16 cellular contexts compared by ENCODE assay signal in the genomic region with DNA sequence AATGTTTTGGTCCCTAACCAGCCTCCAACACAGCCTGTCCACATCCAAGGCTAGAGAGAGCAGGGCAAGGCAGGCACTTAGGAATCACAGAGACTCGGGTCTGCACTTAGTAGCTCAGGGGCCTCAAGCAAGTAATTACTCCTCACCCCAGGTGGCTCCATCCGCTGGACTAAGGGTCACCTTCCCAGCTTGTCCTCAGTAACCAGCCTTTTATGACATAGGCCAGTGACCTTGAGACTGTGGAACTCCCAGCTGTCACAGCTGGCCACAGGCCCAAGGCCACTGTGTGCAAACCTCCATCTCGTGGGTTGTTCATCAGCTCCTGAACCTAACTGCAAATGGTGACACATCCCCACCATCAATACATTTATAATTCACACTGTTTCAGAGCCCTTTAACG.
DNase-seq lines count a peak whose midpoint lies in the region; ATAC-seq, FAIRE-seq and TF ChIP-seq lines count a peak whose summit lies in the region.
"Had no signal": no experiment of that assay in that cellular context is flagged by ENCODE, and none has a peak within 500 bp of the region (broad histone marks: within the 10 kb centered on the region; RNA-seq: fewer than 3 reads in every experiment).

No MANE protein-coding gene starts in this region.

- no peak for TF ChIP-seq CTCF in HepG2 (CRISPR knock-in tag; IDR thresholded peaks at IDR 0.05)
- no peak for TF ChIP-seq CTCF in psoas muscle (IDR thresholded peaks at IDR 0.05)

- DNase-seq in GM12892 (ENCODE audit: insufficient read length) (no peak), HuH-7.5 (ENCODE audit: low spot score) (peak; percentile 43), HepG2 (ENCODE audit: low spot score) (peak; percentile 14), small intestine (peak; percentile 59), NCI-H1694 treated with DMSO at 0.1 percent for 48 hours (lab: John Stamatoyannopoulos, UW) (no peak), psoas muscle (no peak), trophoblast cell (no peak)
- DNase-seq: 8988T; Calu3; CD4-positive, alpha-beta memory T cell; DMS79 treated with DMSO at 0.1 percent for 48 hours; GM23248; HCEC 1CT had no signal

- H3K27ac ChIP-seq in HepG2 (ENCODE audit: extremely low read length, insufficient read depth, low read length), result no peak overlapping the region
- no peak overlapping the region for H3K27ac ChIP-seq in small intestine (ENCODE audit: low read depth in 1 of 2, low read length in 1 of 2)
- H3K27ac ChIP-seq in psoas muscle, result no peak overlapping the region
- H3K27ac ChIP-seq in trophoblast cell (ENCODE audit: low read depth, low read length), result no peak overlapping the region
- H3K27ac ChIP-seq: BLaER1, GM23248 had no signal

- no peak overlapping the region for H2BK12ac ChIP-seq in trophoblast cell (ENCODE audit: low read length)

- H3K4me2 ChIP-seq in HepG2 (ENCODE audit: low read depth, low read length) (no peak overlapping the region), trophoblast cell (ENCODE audit: low read length) (no peak overlapping the region)
- H3K4me2 ChIP-seq: BLaER1 had no signal

- no peak overlapping the region for H4K8ac ChIP-seq in trophoblast cell (ENCODE audit: low read depth, low read length)

- ATAC-seq in HepG2 (peak; percentile 71; the same call in 2 of the 3 replicates), psoas muscle (no peak)
- ATAC-seq: GM12878 had no signal

- no peak overlapping the region for H2BK5ac ChIP-seq in trophoblast cell (ENCODE audit: low read depth, low read length, poor library complexity)

- CTCF ChIA-PET in HepG2 (lab: Yijun Ruan, JAX; ENCODE audit: low intra/inter-chr PET ratio, low total read pairs), result no interaction called here

- H3K36me3 ChIP-seq in HepG2 (replicated peaks in 1 of 2; ENCODE audit: control insufficient read depth in 1 of 2, insufficient read depth in 2 of 2, low read length in 2 of 2) (no peaks in the 10 kb centered on the region), small intestine (ENCODE audit: control insufficient read depth in 2 of 2, insufficient read depth in 2 of 2, low read length in 2 of 2) (no peaks in the 10 kb centered on the region), psoas muscle (ENCODE audit: insufficient read depth in 1 of 2, low read depth in 1 of 2) (no peaks in the 10 kb centered on the region), trophoblast cell (ENCODE audit: control insufficient read depth in 1 of 2, insufficient read depth in 2 of 2, low read length in 2 of 2) (no peaks in the 10 kb centered on the region)

- H3K23ac ChIP-seq in trophoblast cell (ENCODE audit: low read length), result no peak overlapping the region

- no peak for TF ChIP-seq RAD21 in HepG2 (CRISPR knock-in tag; IDR thresholded peaks at IDR 0.05)

- in situ Hi-C loops in HepG2 (cut with HindIII; ENCODE audit: extremely low pct_ligation_motif_present, low pct_unique_long_range_greater_than_20kb), result no loop called here

- POLR2A ChIA-PET in HepG2 (lab: Yijun Ruan, JAX), result no interaction called here

- no peak overlapping the region for H3K4ac ChIP-seq in trophoblast cell (ENCODE audit: low read depth, low read length)

- H3K79me2 ChIP-seq in HepG2 (ENCODE audit: insufficient read depth, low read length), result no peaks in the 10 kb centered on the region
- no peaks in the 10 kb centered on the region for H3K79me2 ChIP-seq in trophoblast cell (ENCODE audit: control insufficient read depth, insufficient read depth, low read length, poor library complexity)

- H3K4me3 ChIP-seq in HepG2 (replicated peaks in 1 of 3; ENCODE audit: insufficient read depth in 1 of 3, low read depth in 2 of 3, low read length in 3 of 3), result no peak overlapping the region
- H3K4me3 ChIP-seq in small intestine (ENCODE audit: low read depth in 1 of 2, low read length in 2 of 2), result no peak overlapping the region
- H3K4me3 ChIP-seq in psoas muscle, result no peak overlapping the region
- no peak overlapping the region for H3K4me3 ChIP-seq in trophoblast cell (ENCODE audit: low read depth, low read length)
- H3K4me3 ChIP-seq: BLaER1, GM12878, GM23248 had no signal

- H3K9me3 ChIP-seq in HepG2 (ENCODE audit: low read length), result peaks cover 12% of the 10 kb centered on the region
- no peaks in the 10 kb centered on the region for H3K9me3 ChIP-seq in small intestine (ENCODE audit: control insufficient read depth, low read depth)
- peaks cover 3% of the 10 kb centered on the region for H3K9me3 ChIP-seq in psoas muscle
- peaks cover 2% of the 10 kb centered on the region for H3K9me3 ChIP-seq in trophoblast cell (ENCODE audit: insufficient read depth, low read depth, low read length)

- WGBS in HepG2 (ENCODE audit: low lambda C conversion rate), result 4% methylated on average over 4 of the region's 4 CpGs
- WGBS in small intestine, 3 donors, result 37 to 65% (median 54%) methylated on average over 4 of the region's 4 CpGs
- WGBS in psoas muscle, 3 donors, result 47 to 54% (median 54%) methylated on average over 4 of the region's 4 CpGs
- WGBS in trophoblast cell (ENCODE audit: extremely low coverage, insufficient coverage, insufficient read length), result no CpG with 5 or more reads among the region's 4 CpGs

- H3K4me1 ChIP-seq in HepG2 (ENCODE audit: insufficient read depth, low read length) (peaks cover 5% of the 10 kb centered on the region; the same call in 1 of the 2 replicates), small intestine (ENCODE audit: control insufficient read depth in 2 of 2, insufficient read depth in 1 of 2, low read depth in 1 of 2, low read length in 1 of 2) (peaks cover 0 to 2% of the 10 kb centered on the region in 2 donors), psoas muscle (no peaks in the 10 kb centered on the region), trophoblast cell (ENCODE audit: control insufficient read depth in 1 of 2, insufficient read depth in 2 of 2, low read length in 2 of 2) (no peaks in the 10 kb centered on the region)
- H3K4me1 ChIP-seq: BLaER1 had no signal

- H3K27me3 ChIP-seq in HepG2 (ENCODE audit: control insufficient read depth in 1 of 2, insufficient read depth in 2 of 2, low read length in 2 of 2), result no peaks in the 10 kb centered on the region
- no peaks in the 10 kb centered on the region for H3K27me3 ChIP-seq in small intestine (ENCODE audit: control insufficient read depth in 2 of 2, insufficient read depth in 2 of 2, low read length in 2 of 2)
- H3K27me3 ChIP-seq in psoas muscle (ENCODE audit: insufficient read depth in 3 of 3, low read length in 2 of 3), result no peaks in the 10 kb centered on the region
- no peaks in the 10 kb centered on the region for H3K27me3 ChIP-seq in trophoblast cell (ENCODE audit: insufficient read depth, low read length)
- H3K27me3 ChIP-seq: BLaER1 had no signal

- TF ChIP-seq POLR2A in GM12892 (IDR thresholded peaks at IDR 0.05; ENCODE audit: low read depth, low read length) (no peak), HepG2 (IDR thresholded peaks at IDR 0.05; ENCODE audit: insufficient read depth in 1 of 2, low read depth in 2 of 2, low read length in 2 of 2) (no peak)

- H3K14ac ChIP-seq in trophoblast cell (ENCODE audit: low read length), result no peak overlapping the region

- no peak overlapping the region for H3K18ac ChIP-seq in trophoblast cell (ENCODE audit: low read length)

- H4K12ac ChIP-seq in trophoblast cell (ENCODE audit: low read depth, low read length), result no peak overlapping the region

- FAIRE-seq in GM12892 (lab: Jason Lieb, UNC) (peak; percentile 54), HepG2 (lab: Jason Lieb, UNC) (no peak), small intestine (lab: Jason Lieb, UNC) (no peak)
- FAIRE-seq: GM12878, GM19239 had no signal

- TF ChIP-seq EP300 in HepG2 (IDR thresholded peaks at IDR 0.05; ENCODE audit: low read depth in 2 of 2, low read length in 2 of 2), result no peak
- TF ChIP-seq EP300 in HepG2 (CRISPR knock-in tag; IDR thresholded peaks at IDR 0.05; ENCODE audit: borderline replicate concordance), result no peak

- no peaks in the 10 kb centered on the region for H3K79me1 ChIP-seq in trophoblast cell (ENCODE audit: low read length)

- H4K91ac ChIP-seq in trophoblast cell (ENCODE audit: low read depth, low read length), result no peak overlapping the region

- H3K9ac ChIP-seq in HepG2 (ENCODE audit: insufficient read depth, low read depth, low read length) (no peak overlapping the region), trophoblast cell (ENCODE audit: low read length) (no peak overlapping the region)
- H3K9ac ChIP-seq: BLaER1, GM23248 had no signal

- no peak overlapping the region for H2BK120ac ChIP-seq in trophoblast cell (ENCODE audit: insufficient read depth, low read length, poor library complexity)

- intact Hi-C loops in HepG2 (cut with micrococcal nuclease; ENCODE audit: unreplicated experiment), result loop anchor here (10.0 kb wide), 1 partner anchor 1051 kb away; no protein-coding TSS in a partner anchor
- intact Hi-C loops in psoas muscle (cut with DNase I), result no loop called here

- no peak overlapping the region for H2AK5ac ChIP-seq in trophoblast cell (ENCODE audit: low read length)

- H2AFZ ChIP-seq in HepG2 (ENCODE audit: low read length), result no peak overlapping the region
- no peak overlapping the region for H2AFZ ChIP-seq in trophoblast cell (ENCODE audit: insufficient read depth, low read length, poor library complexity)
- H2AFZ ChIP-seq: GM23248 had no signal

- H4K20me1 ChIP-seq in HepG2 (ENCODE audit: insufficient read depth, low read length), result no peaks in the 10 kb centered on the region
- H4K20me1 ChIP-seq: BLaER1 had no signal

- BruUV-seq in HepG2 (replicated peaks; lab: Mats Ljungman, UMichigan), result no TSS peak

Comparison
In these comparisons a context has a peak if more than half of its experiments do, and no peak if none do; other contexts are left out.
1. DNase-seq: peak in HuH-7.5 (single experiment), HepG2 (single experiment) and small intestine (single experiment); none in GM12892 (single experiment), NCI-H1694 treated with DMSO at 0.1 percent for 48 hours (single experiment), psoas muscle (0 of 2) and trophoblast cell (0 of 2).